In the genomic region with DNA sequence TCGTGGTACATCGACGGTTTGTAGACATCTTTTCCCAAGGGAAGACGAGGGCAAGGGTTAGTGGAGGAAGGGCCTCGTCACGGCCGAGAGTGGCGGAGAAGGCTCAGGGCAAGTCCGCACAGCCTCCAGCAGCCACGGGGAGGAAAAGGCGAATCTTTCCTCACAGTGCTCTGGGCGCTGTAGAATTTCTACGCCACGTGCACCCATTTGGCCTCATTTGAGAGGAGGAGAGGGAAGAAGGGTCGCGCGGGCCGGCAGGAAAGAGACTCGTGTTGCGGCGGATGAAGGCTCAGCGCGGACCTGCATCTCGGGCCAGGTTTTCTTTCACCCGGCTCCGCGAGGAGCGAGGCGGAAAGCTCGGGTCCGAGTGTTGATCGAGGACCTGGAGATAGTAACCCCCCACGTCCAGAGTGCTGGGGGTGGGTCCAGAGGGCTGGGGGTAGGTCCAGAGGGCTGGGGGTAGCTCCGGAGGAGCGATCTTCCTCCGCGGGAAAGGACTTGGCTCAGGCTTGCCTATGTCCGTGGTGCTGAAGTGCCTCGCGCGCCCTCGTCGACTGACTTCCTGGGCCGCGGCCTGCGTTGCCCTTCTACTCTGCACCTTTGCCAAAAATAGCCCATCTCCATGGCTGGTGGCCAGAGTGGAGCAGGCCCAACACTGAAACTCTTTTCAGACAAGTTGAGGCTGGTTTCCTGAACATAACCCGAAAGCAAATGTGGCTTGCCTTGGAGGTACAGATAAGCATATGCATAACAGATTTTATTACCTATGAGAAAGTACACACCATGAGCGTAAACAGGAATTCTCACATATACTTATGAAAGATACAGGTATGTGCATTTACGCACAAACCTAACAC, we compare ENCODE assay signal across 1 cellular context.
TF ChIP-seq lines count a peak whose summit lies in the region.

No MANE protein-coding gene starts in this region.

TF ChIP-seq in HEK293, 187 proteins besides CTCF, POLR2A, EP300 and RAD21:
- TF ChIP-seq, protein P1, sequence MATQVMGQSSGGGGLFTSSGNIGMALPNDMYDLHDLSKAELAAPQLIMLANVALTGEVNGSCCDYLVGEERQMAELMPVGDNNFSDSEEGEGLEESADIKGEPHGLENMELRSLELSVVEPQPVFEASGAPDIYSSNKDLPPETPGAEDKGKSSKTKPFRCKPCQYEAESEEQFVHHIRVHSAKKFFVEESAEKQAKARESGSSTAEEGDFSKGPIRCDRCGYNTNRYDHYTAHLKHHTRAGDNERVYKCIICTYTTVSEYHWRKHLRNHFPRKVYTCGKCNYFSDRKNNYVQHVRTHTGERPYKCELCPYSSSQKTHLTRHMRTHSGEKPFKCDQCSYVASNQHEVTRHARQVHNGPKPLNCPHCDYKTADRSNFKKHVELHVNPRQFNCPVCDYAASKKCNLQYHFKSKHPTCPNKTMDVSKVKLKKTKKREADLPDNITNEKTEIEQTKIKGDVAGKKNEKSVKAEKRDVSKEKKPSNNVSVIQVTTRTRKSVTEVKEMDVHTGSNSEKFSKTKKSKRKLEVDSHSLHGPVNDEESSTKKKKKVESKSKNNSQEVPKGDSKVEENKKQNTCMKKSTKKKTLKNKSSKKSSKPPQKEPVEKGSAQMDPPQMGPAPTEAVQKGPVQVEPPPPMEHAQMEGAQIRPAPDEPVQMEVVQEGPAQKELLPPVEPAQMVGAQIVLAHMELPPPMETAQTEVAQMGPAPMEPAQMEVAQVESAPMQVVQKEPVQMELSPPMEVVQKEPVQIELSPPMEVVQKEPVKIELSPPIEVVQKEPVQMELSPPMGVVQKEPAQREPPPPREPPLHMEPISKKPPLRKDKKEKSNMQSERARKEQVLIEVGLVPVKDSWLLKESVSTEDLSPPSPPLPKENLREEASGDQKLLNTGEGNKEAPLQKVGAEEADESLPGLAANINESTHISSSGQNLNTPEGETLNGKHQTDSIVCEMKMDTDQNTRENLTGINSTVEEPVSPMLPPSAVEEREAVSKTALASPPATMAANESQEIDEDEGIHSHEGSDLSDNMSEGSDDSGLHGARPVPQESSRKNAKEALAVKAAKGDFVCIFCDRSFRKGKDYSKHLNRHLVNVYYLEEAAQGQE (tag by site-specific recombination; IDR thresholded peaks at IDR 0.05), result peak; percentile 96
- TF ChIP-seq SP2 (tag by site-specific recombination; IDR thresholded peaks at IDR 0.05) (peak; percentile 46), ZBTB48 (tag by site-specific recombination; IDR thresholded peaks at IDR 0.05) (no peak; the same call in 1 of the 2 replicates), ZNF133 (tag by site-specific recombination; IDR thresholded peaks at IDR 0.05) (no peak), ZBTB8A (tag by site-specific recombination; IDR thresholded peaks at IDR 0.05) (peak; percentile 86), ZNF600 (tag by site-specific recombination; IDR thresholded peaks at IDR 0.05) (peak; percentile 73), HOXA7 (CRISPR knock-in tag; IDR thresholded peaks at IDR 0.05; ENCODE audit: borderline replicate concordance) (no peak), ZNF366 (tag by site-specific recombination; conservative IDR thresholded peaks at IDR 0.05) (0 out of 2 replicates have a peak, but pooled peaks have one; percentile 11), ZNF654 (tag by site-specific recombination; IDR thresholded peaks at IDR 0.05; ENCODE audit: low read depth) (no peak), SP3 (tag by site-specific recombination; IDR thresholded peaks at IDR 0.05) (0 out of 2 replicates have a peak, but pooled peaks have one; percentile 18), ZBTB20 (tag by site-specific recombination; IDR thresholded peaks at IDR 0.05) (peak; percentile 44; the same call in 1 of the 2 replicates), HOXC10 (CRISPR knock-in tag; IDR thresholded peaks at IDR 0.05) (no peak), GLIS2 (tag by site-specific recombination; IDR thresholded peaks at IDR 0.05) (peak; percentile 76)
- TF ChIP-seq, protein P2, sequence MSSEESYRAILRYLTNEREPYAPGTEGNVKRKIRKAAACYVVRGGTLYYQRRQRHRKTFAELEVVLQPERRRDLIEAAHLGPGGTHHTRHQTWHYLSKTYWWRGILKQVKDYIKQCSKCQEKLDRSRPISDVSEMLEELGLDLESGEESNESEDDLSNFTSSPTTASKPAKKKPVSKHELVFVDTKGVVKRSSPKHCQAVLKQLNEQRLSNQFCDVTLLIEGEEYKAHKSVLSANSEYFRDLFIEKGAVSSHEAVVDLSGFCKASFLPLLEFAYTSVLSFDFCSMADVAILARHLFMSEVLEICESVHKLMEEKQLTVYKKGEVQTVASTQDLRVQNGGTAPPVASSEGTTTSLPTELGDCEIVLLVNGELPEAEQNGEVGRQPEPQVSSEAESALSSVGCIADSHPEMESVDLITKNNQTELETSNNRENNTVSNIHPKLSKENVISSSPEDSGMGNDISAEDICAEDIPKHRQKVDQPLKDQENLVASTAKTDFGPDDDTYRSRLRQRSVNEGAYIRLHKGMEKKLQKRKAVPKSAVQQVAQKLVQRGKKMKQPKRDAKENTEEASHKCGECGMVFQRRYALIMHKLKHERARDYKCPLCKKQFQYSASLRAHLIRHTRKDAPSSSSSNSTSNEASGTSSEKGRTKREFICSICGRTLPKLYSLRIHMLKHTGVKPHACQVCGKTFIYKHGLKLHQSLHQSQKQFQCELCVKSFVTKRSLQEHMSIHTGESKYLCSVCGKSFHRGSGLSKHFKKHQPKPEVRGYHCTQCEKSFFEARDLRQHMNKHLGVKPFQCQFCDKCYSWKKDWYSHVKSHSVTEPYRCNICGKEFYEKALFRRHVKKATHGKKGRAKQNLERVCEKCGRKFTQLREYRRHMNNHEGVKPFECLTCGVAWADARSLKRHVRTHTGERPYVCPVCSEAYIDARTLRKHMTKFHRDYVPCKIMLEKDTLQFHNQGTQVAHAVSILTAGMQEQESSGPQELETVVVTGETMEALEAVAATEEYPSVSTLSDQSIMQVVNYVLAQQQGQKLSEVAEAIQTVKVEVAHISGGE (tag by site-specific recombination; conservative IDR thresholded peaks at IDR 0.05; ENCODE audit: low read depth), result peak; percentile 52; the same call in 1 of the 2 replicates
- TF ChIP-seq, protein P3, sequence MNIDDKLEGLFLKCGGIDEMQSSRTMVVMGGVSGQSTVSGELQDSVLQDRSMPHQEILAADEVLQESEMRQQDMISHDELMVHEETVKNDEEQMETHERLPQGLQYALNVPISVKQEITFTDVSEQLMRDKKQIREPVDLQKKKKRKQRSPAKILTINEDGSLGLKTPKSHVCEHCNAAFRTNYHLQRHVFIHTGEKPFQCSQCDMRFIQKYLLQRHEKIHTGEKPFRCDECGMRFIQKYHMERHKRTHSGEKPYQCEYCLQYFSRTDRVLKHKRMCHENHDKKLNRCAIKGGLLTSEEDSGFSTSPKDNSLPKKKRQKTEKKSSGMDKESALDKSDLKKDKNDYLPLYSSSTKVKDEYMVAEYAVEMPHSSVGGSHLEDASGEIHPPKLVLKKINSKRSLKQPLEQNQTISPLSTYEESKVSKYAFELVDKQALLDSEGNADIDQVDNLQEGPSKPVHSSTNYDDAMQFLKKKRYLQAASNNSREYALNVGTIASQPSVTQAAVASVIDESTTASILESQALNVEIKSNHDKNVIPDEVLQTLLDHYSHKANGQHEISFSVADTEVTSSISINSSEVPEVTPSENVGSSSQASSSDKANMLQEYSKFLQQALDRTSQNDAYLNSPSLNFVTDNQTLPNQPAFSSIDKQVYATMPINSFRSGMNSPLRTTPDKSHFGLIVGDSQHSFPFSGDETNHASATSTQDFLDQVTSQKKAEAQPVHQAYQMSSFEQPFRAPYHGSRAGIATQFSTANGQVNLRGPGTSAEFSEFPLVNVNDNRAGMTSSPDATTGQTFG (tag by site-specific recombination; IDR thresholded peaks at IDR 0.05; ENCODE audit: borderline replicate concordance), result no peak
- TF ChIP-seq, protein P4, sequence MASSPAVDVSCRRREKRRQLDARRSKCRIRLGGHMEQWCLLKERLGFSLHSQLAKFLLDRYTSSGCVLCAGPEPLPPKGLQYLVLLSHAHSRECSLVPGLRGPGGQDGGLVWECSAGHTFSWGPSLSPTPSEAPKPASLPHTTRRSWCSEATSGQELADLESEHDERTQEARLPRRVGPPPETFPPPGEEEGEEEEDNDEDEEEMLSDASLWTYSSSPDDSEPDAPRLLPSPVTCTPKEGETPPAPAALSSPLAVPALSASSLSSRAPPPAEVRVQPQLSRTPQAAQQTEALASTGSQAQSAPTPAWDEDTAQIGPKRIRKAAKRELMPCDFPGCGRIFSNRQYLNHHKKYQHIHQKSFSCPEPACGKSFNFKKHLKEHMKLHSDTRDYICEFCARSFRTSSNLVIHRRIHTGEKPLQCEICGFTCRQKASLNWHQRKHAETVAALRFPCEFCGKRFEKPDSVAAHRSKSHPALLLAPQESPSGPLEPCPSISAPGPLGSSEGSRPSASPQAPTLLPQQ (tag by site-specific recombination; IDR thresholded peaks at IDR 0.05), result 0 out of 2 replicates have a peak, but pooled peaks have one; percentile 26
- TF ChIP-seq, protein P5, sequence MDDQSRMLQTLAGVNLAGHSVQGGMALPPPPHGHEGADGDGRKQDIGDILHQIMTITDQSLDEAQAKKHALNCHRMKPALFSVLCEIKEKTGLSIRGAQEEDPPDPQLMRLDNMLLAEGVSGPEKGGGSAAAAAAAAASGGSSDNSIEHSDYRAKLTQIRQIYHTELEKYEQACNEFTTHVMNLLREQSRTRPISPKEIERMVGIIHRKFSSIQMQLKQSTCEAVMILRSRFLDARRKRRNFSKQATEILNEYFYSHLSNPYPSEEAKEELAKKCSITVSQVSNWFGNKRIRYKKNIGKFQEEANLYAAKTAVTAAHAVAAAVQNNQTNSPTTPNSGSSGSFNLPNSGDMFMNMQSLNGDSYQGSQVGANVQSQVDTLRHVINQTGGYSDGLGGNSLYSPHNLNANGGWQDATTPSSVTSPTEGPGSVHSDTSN (CRISPR knock-in tag; IDR thresholded peaks at IDR 0.05), result 0 out of 2 replicates have a peak, but pooled peaks have one; percentile 27
- TF ChIP-seq, protein P6, sequence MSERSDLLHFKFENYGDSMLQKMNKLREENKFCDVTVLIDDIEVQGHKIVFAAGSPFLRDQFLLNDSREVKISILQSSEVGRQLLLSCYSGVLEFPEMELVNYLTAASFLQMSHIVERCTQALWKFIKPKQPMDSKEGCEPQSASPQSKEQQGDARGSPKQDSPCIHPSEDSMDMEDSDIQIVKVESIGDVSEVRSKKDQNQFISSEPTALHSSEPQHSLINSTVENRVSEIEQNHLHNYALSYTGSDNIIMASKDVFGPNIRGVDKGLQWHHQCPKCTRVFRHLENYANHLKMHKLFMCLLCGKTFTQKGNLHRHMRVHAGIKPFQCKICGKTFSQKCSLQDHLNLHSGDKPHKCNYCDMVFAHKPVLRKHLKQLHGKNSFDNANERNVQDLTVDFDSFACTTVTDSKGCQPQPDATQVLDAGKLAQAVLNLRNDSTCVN (tag by site-specific recombination; optimal IDR thresholded peaks at IDR 0.05), result peak; percentile 64
